ENCODE assay signal across 1 cellular context in the genomic region with DNA sequence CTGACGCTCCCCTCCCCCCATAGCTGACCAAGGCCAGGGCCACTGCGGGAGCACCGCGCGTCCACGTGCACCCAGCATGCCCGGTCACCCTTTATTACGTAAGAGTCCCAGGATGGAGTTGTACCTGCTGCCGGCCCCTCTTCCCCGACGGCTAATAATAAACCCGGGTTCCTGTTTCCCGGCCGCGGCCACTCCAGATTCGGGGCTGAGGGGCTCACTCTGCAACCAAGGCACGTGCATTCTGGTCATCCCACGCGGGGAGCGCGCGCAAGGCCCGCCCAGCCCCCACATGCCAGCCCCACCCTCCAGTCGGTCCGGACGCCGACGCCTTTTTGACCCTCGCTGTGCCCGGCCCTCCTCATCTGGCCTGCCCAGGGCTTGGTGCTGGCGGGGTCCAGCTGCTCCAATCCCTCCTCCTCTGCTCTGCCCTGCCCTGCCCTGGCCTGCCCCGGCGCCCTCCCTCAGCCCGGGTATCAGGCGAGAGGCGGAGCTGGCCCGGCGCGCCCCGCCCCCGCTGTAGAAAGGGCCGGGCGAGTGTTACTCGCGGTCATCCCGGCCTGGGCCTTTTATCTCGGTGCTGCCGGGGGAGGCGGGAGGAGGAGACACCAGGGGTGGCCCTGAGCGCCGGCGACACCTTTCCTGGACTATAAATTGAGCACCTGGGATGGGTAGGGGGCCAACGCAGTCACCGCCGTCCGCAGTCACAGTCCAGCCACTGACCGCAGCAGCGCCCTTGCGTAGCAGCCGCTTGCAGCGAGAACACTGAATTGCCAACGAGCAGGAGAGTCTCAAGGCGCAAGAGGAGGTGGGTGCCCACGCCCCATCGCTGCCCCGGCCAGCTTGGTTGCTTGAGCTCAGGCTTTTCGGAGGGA.
TF ChIP-seq lines count a peak whose summit lies in the region.

No MANE protein-coding gene starts in this region.

TF ChIP-seq in K562, 482 proteins besides CTCF, POLR2A, EP300 and RAD21 (continued from another document and continues in another):
- TF ChIP-seq, protein P1, sequence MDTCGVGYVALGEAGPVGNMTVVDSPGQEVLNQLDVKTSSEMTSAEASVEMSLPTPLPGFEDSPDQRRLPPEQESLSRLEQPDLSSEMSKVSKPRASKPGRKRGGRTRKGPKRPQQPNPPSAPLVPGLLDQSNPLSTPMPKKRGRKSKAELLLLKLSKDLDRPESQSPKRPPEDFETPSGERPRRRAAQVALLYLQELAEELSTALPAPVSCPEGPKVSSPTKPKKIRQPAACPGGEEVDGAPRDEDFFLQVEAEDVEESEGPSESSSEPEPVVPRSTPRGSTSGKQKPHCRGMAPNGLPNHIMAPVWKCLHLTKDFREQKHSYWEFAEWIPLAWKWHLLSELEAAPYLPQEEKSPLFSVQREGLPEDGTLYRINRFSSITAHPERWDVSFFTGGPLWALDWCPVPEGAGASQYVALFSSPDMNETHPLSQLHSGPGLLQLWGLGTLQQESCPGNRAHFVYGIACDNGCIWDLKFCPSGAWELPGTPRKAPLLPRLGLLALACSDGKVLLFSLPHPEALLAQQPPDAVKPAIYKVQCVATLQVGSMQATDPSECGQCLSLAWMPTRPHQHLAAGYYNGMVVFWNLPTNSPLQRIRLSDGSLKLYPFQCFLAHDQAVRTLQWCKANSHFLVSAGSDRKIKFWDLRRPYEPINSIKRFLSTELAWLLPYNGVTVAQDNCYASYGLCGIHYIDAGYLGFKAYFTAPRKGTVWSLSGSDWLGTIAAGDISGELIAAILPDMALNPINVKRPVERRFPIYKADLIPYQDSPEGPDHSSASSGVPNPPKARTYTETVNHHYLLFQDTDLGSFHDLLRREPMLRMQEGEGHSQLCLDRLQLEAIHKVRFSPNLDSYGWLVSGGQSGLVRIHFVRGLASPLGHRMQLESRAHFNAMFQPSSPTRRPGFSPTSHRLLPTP (IDR thresholded peaks at IDR 0.05; ENCODE audit: borderline replicate concordance, extremely low read depth, insufficient read length), result no peak
- no peak for TF ChIP-seq KAT7 (CRISPR knock-in tag; IDR thresholded peaks at IDR 0.05; ENCODE audit: borderline replicate concordance)
- TF ChIP-seq KLF10 (CRISPR knock-in tag; IDR thresholded peaks at IDR 0.05), result no peak
- TF ChIP-seq ZBTB17 (CRISPR knock-in tag; IDR thresholded peaks at IDR 0.05), result no peak
- no peak for TF ChIP-seq ZNF41 (CRISPR knock-in tag; conservative IDR thresholded peaks at IDR 0.05)
- no peak; the same call in 1 of the 2 replicates for TF ChIP-seq FOSL1 (tag; conservative IDR thresholded peaks at IDR 0.05)
- TF ChIP-seq POLR2B (IDR thresholded peaks at IDR 0.05; ENCODE audit: low read depth, partially characterized antibody), result peak; percentile 88
- TF ChIP-seq SMARCA4 (IDR thresholded peaks at IDR 0.05), result no peak
- TF ChIP-seq, protein P2, sequence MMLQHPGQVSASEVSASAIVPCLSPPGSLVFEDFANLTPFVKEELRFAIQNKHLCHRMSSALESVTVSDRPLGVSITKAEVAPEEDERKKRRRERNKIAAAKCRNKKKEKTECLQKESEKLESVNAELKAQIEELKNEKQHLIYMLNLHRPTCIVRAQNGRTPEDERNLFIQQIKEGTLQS (IDR thresholded peaks at IDR 0.05), result peak; percentile 60
- TF ChIP-seq, protein P2 (CRISPR knock-in tag; conservative IDR thresholded peaks at IDR 0.05), result no peak
- TF ChIP-seq U2AF1 (optimal IDR thresholded peaks at IDR 0.05; ENCODE audit: low read depth, low read length), result no peak
- TF ChIP-seq, protein P3, sequence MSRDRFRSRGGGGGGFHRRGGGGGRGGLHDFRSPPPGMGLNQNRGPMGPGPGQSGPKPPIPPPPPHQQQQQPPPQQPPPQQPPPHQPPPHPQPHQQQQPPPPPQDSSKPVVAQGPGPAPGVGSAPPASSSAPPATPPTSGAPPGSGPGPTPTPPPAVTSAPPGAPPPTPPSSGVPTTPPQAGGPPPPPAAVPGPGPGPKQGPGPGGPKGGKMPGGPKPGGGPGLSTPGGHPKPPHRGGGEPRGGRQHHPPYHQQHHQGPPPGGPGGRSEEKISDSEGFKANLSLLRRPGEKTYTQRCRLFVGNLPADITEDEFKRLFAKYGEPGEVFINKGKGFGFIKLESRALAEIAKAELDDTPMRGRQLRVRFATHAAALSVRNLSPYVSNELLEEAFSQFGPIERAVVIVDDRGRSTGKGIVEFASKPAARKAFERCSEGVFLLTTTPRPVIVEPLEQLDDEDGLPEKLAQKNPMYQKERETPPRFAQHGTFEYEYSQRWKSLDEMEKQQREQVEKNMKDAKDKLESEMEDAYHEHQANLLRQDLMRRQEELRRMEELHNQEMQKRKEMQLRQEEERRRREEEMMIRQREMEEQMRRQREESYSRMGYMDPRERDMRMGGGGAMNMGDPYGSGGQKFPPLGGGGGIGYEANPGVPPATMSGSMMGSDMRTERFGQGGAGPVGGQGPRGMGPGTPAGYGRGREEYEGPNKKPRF (IDR thresholded peaks at IDR 0.05; ENCODE audit: low read depth, low read length), result no peak
- TF ChIP-seq, protein P4, sequence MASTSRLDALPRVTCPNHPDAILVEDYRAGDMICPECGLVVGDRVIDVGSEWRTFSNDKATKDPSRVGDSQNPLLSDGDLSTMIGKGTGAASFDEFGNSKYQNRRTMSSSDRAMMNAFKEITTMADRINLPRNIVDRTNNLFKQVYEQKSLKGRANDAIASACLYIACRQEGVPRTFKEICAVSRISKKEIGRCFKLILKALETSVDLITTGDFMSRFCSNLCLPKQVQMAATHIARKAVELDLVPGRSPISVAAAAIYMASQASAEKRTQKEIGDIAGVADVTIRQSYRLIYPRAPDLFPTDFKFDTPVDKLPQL (IDR thresholded peaks at IDR 0.05; ENCODE audit: extremely low read depth, insufficient read length), result no peak
- no peak for TF ChIP-seq DDX20 (tag; IDR thresholded peaks at IDR 0.05; ENCODE audit: low read depth)
- peak in 1 of 2 experiments; percentile 57; a peak in 1 of 4 replicates for TF ChIP-seq UBTF (IDR thresholded peaks at IDR 0.05; ENCODE audit: borderline replicate concordance in 1 of 2, low read depth in 2 of 2, low read length in 2 of 2)
- TF ChIP-seq ZC3H11A (IDR thresholded peaks at IDR 0.05; ENCODE audit: low read depth, low read length), result no peak
- TF ChIP-seq, protein P5, sequence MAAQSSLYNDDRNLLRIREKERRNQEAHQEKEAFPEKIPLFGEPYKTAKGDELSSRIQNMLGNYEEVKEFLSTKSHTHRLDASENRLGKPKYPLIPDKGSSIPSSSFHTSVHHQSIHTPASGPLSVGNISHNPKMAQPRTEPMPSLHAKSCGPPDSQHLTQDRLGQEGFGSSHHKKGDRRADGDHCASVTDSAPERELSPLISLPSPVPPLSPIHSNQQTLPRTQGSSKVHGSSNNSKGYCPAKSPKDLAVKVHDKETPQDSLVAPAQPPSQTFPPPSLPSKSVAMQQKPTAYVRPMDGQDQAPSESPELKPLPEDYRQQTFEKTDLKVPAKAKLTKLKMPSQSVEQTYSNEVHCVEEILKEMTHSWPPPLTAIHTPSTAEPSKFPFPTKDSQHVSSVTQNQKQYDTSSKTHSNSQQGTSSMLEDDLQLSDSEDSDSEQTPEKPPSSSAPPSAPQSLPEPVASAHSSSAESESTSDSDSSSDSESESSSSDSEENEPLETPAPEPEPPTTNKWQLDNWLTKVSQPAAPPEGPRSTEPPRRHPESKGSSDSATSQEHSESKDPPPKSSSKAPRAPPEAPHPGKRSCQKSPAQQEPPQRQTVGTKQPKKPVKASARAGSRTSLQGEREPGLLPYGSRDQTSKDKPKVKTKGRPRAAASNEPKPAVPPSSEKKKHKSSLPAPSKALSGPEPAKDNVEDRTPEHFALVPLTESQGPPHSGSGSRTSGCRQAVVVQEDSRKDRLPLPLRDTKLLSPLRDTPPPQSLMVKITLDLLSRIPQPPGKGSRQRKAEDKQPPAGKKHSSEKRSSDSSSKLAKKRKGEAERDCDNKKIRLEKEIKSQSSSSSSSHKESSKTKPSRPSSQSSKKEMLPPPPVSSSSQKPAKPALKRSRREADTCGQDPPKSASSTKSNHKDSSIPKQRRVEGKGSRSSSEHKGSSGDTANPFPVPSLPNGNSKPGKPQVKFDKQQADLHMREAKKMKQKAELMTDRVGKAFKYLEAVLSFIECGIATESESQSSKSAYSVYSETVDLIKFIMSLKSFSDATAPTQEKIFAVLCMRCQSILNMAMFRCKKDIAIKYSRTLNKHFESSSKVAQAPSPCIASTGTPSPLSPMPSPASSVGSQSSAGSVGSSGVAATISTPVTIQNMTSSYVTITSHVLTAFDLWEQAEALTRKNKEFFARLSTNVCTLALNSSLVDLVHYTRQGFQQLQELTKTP (IDR thresholded peaks at IDR 0.05; ENCODE audit: low read depth in 1 of 2, partially characterized antibody in 2 of 2), result peak; percentile 35 to 67
- TF ChIP-seq, protein P6, sequence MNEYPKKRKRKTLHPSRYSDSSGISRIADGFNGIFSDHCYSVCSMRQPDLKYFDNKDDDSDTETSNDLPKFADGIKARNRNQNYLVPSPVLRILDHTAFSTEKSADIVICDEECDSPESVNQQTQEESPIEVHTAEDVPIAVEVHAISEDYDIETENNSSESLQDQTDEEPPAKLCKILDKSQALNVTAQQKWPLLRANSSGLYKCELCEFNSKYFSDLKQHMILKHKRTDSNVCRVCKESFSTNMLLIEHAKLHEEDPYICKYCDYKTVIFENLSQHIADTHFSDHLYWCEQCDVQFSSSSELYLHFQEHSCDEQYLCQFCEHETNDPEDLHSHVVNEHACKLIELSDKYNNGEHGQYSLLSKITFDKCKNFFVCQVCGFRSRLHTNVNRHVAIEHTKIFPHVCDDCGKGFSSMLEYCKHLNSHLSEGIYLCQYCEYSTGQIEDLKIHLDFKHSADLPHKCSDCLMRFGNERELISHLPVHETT (CRISPR knock-in tag; conservative IDR thresholded peaks at IDR 0.05 in 1 of 2, IDR thresholded peaks at IDR 0.05 in 1 of 2), result no peak; a peak in 1 of 4 replicates
- TF ChIP-seq SMARCA5 (IDR thresholded peaks at IDR 0.05), result no peak
- no peak for TF ChIP-seq CREB5 (CRISPR knock-in tag; IDR thresholded peaks at IDR 0.05)
- TF ChIP-seq GABPB2 (CRISPR knock-in tag; conservative IDR thresholded peaks at IDR 0.05), result no peak
- 0 out of 2 replicates have a peak, but pooled peaks have one; percentile 14 for TF ChIP-seq ZNF589 (CRISPR knock-in tag; IDR thresholded peaks at IDR 0.05; ENCODE audit: low read depth)
- 0 out of 2 replicates have a peak, but pooled peaks have one; percentile 7 for TF ChIP-seq TAL1 (IDR thresholded peaks at IDR 0.05)
- no peak for TF ChIP-seq MIER1 (IDR thresholded peaks at IDR 0.05; ENCODE audit: low read depth)
- TF ChIP-seq HDAC1 (IDR thresholded peaks at IDR 0.05), result peak in 1 of 2 experiments; percentile 35; a peak in 1 of 4 replicates
- TF ChIP-seq POLR3G (IDR thresholded peaks at IDR 0.05; ENCODE audit: extremely low read depth, insufficient read length, insufficient replicate concordance), result no peak
- TF ChIP-seq NR1H2 (CRISPR knock-in tag; IDR thresholded peaks at IDR 0.05), result peak; percentile 99
- TF ChIP-seq REST (CRISPR knock-in tag; IDR thresholded peaks at IDR 0.05; ENCODE audit: low read depth), result no peak
- peak; percentile 95 for TF ChIP-seq EP400 (IDR thresholded peaks at IDR 0.05)
- peak; percentile 38; the same call in 1 of the 2 replicates for TF ChIP-seq GATA2 (CRISPR knock-in tag; IDR thresholded peaks at IDR 0.05)
- no peak for TF ChIP-seq PTTG1 (tag; IDR thresholded peaks at IDR 0.05; ENCODE audit: low read depth)
- TF ChIP-seq MBD2 (IDR thresholded peaks at IDR 0.05; ENCODE audit: borderline replicate concordance, low read depth), result peak; percentile 50; the same call in 1 of the 2 replicates
